11 cellular contexts compared by ENCODE assay signal in genomic region chr5:139700711-139701693, GRCh38. TPM values are rescaled to one million over a fixed set of nuclear protein-coding genes. Genes with fewer than 3 reads are reported as not detected.
DNase-seq lines count a peak whose midpoint lies in the region; ATAC-seq, FAIRE-seq and TF ChIP-seq lines count a peak whose summit lies in the region.
"Had no signal": no experiment of that assay in that cellular context is flagged by ENCODE, and none has a peak within 500 bp of the region (broad histone marks: within the 10 kb centered on the region; RNA-seq: fewer than 3 reads in every experiment).

No MANE protein-coding gene starts in this region.

- peak overlapping the region; percentile 47; the same call in 1 of the 2 replicates for H3K9ac ChIP-seq in iPS-20b (ENCODE audit: low read depth, low read length)
- H3K9ac ChIP-seq: parathyroid adenoma had no signal

- peaks cover 3% of the 10 kb centered on the region; the same call in 1 of the 3 replicates for H3K9me3 Mint-ChIP-seq in GM23338
- no peaks in the 10 kb centered on the region for H3K9me3 Mint-ChIP-seq in endothelial cell (ENCODE audit: unreplicated experiment)
- no peaks in the 10 kb centered on the region for H3K9me3 Mint-ChIP-seq in activated T-helper 2 cell treated with anti-CD3 and anti-CD28 coated beads, Interferon-gamma antibody, Interleukin-2, Interleukin-4, amounts not matched to agents 10 μg/mL and 5 μg/mL and 100 μg/mL, durations not matched to agents 14 hours and 24 hours and 36 hours

- peaks cover 60% of the 10 kb centered on the region for H3K27me3 Mint-ChIP-seq in GM23338 (ENCODE audit: insufficient read depth, low read depth, poor library complexity)
- H3K27me3 Mint-ChIP-seq in endothelial cell (ENCODE audit: unreplicated experiment): peaks cover 8% of the 10 kb centered on the region
- H3K27me3 Mint-ChIP-seq in activated T-helper 2 cell treated with anti-CD3 and anti-CD28 coated beads, Interferon-gamma antibody, Interleukin-2, Interleukin-4, amounts not matched to agents 10 μg/mL and 5 μg/mL and 100 μg/mL, durations not matched to agents 14 hours and 24 hours and 36 hours (ENCODE audit: low read depth): peaks cover 37% of the 10 kb centered on the region

- peaks cover 40% of the 10 kb centered on the region for H3K4me1 ChIP-seq in GM23338 (ENCODE audit: insufficient read depth)
- H3K4me1 ChIP-seq in iPS-20b (ENCODE audit: insufficient read depth, low read length): peaks cover 35% of the 10 kb centered on the region
- H3K4me1 ChIP-seq in small intestine (ENCODE audit: control insufficient read depth in 2 of 2, insufficient read depth in 1 of 2, low read depth in 1 of 2, low read length in 1 of 2): peaks cover 2 to 9% of the 10 kb centered on the region in 2 donors

- FAIRE-seq in small intestine (lab: Jason Lieb, UNC): no peak

- TF ChIP-seq CTCF in GM23338 (conservative IDR thresholded peaks at IDR 0.05; ENCODE audit: low read depth in 2 of 2) (0 out of 4 replicates have a peak, but pooled peaks of 1 of the 2 experiments have one; percentile 2), endothelial cell (IDR thresholded peaks at IDR 0.05; ENCODE audit: unreplicated experiment) (no peak), lower leg skin (IDR thresholded peaks at IDR 0.05) (no peak)

- H3F3A ChIP-seq in GM23338 (replicated peaks; ENCODE audit: low read depth): peaks cover 38% of the 10 kb centered on the region

- no peaks in the 10 kb centered on the region for H3K79me2 ChIP-seq in GM23338 (replicated peaks; ENCODE audit: insufficient read depth)
- H3K79me2 ChIP-seq: parathyroid adenoma had no signal

- H3K4me3 ChIP-seq in GM23338: peak overlapping the region; percentile 31
- H3K4me3 ChIP-seq in iPS-20b (ENCODE audit: low read length): peak overlapping the region; percentile 16; the same call in 1 of the 2 replicates
- no peak overlapping the region for H3K4me3 ChIP-seq in small intestine (ENCODE audit: low read depth in 1 of 2, low read length in 2 of 2)
- H3K4me3 ChIP-seq in lower leg skin (ENCODE audit: low read depth, poor library complexity, severe bottlenecking): no peak overlapping the region

- no peaks in the 10 kb centered on the region for H4K20me1 ChIP-seq in GM23338 (replicated peaks; ENCODE audit: insufficient read depth)

- H3K27ac ChIP-seq in GM23338 (ENCODE audit: low read depth): peak overlapping the region; percentile 73
- H3K27ac ChIP-seq in iPS-20b (ENCODE audit: low read length): peak overlapping the region; percentile 78
- H3K27ac ChIP-seq in small intestine (ENCODE audit: low read depth in 1 of 2, low read length in 1 of 2): no peak overlapping the region
- H3K27ac ChIP-seq: parathyroid adenoma had no signal

- H3K36me3 Mint-ChIP-seq in GM23338 (ENCODE audit: low read depth) (no peaks in the 10 kb centered on the region; the same call in 2 of the 3 replicates), endothelial cell (ENCODE audit: low read depth, unreplicated experiment) (peaks cover 4% of the 10 kb centered on the region)
- no peaks in the 10 kb centered on the region for H3K36me3 Mint-ChIP-seq in activated T-helper 2 cell treated with anti-CD3 and anti-CD28 coated beads, Interferon-gamma antibody, Interleukin-2, Interleukin-4, amounts not matched to agents 10 μg/mL and 5 μg/mL and 100 μg/mL, durations not matched to agents 14 hours and 24 hours and 36 hours (ENCODE audit: low read depth)

- H3K4me3 Mint-ChIP-seq in GM23338: peak overlapping the region; percentile 49
- H3K4me3 Mint-ChIP-seq in endothelial cell (ENCODE audit: unreplicated experiment): no peak overlapping the region
- no peak overlapping the region for H3K4me3 Mint-ChIP-seq in activated T-helper 2 cell treated with anti-CD3 and anti-CD28 coated beads, Interferon-gamma antibody, Interleukin-2, Interleukin-4, amounts not matched to agents 10 μg/mL and 5 μg/mL and 100 μg/mL, durations not matched to agents 14 hours and 24 hours and 36 hours (ENCODE audit: low read depth)

- H3K4me2 ChIP-seq in GM23338: peak overlapping the region; percentile 65

- H3K36me3 ChIP-seq in GM23338 (ENCODE audit: insufficient read depth): no peaks in the 10 kb centered on the region
- no peaks in the 10 kb centered on the region for H3K36me3 ChIP-seq in iPS-20b (ENCODE audit: insufficient read depth, low read depth, low read length)
- H3K36me3 ChIP-seq in small intestine (ENCODE audit: control insufficient read depth in 2 of 2, insufficient read depth in 2 of 2, low read length in 2 of 2): no peaks in the 10 kb centered on the region

- intact Hi-C loops in activated T-helper 2 cell treated with anti-CD3 and anti-CD28 coated beads, Interferon-gamma antibody, Interleukin-2, Interleukin-4, amounts not matched to agents 10 μg/mL and 5 μg/mL and 100 μg/mL, durations not matched to agents 14 hours and 24 hours and 36 hours (cut with micrococcal nuclease): no loop called here
- intact Hi-C loops in lower leg skin (cut with DNase I; ENCODE audit: low total_unique reads): no loop called here

- 8 to 24% (median 16%) methylated on average over 25 of the region's 25 CpGs for WGBS in small intestine, 3 donors
- WGBS in lower leg skin, 2 donors: 48 to 56% methylated on average over 24 to 25 of the region's 25 CpGs

- H3K9me3 ChIP-seq in iPS-20b (ENCODE audit: insufficient read depth, low read depth, low read length): no peaks in the 10 kb centered on the region
- H3K9me3 ChIP-seq in small intestine (ENCODE audit: control insufficient read depth, low read depth): no peaks in the 10 kb centered on the region

- no peak for TF ChIP-seq POLR2A in lower leg skin (IDR thresholded peaks at IDR 0.05)

- DNase-seq in GM23338 (ENCODE audit: low spot score) (peak; percentile 89), small intestine (peak; percentile 64), endothelial cell (ENCODE audit: low spot score) (no peak), lower leg skin (ENCODE audit: low spot score in 2 of 2) (no peak), T1000 (lab: John Stamatoyannopoulos, UW) (no peak)
- no peak for DNase-seq in activated T-helper 2 cell treated with anti-CD3 and anti-CD28 coated beads, Interferon-gamma antibody, Interleukin-2, Interleukin-4, amounts not matched to agents 10 μg/mL and 5 μg/mL and 100 μg/mL, durations not matched to agents 14 hours and 24 hours and 36 hours (ENCODE audit: low spot score)
- DNase-seq: glutamatergic neuron, NCI-H1417 treated with DMSO at 0.1 percent for 48 hours had no signal

- peak; percentile 5 for ATAC-seq in GM23338

- H3K4me1 Mint-ChIP-seq in GM23338 (peaks cover 56% of the 10 kb centered on the region), endothelial cell (ENCODE audit: unreplicated experiment) (peaks cover 29% of the 10 kb centered on the region)
- H3K4me1 Mint-ChIP-seq in activated T-helper 2 cell treated with anti-CD3 and anti-CD28 coated beads, Interferon-gamma antibody, Interleukin-2, Interleukin-4, amounts not matched to agents 10 μg/mL and 5 μg/mL and 100 μg/mL, durations not matched to agents 14 hours and 24 hours and 36 hours (ENCODE audit: low read depth): peaks cover 6% of the 10 kb centered on the region

- H3K27me3 ChIP-seq in GM23338 (ENCODE audit: insufficient read depth) (peaks cover 9% of the 10 kb centered on the region; the same call in 1 of the 2 replicates), iPS-20b (ENCODE audit: insufficient read depth, low read length) (peaks cover 21% of the 10 kb centered on the region), small intestine (ENCODE audit: control insufficient read depth in 2 of 2, insufficient read depth in 2 of 2, low read length in 2 of 2) (no peaks in the 10 kb centered on the region)

- H3K27ac Mint-ChIP-seq in GM23338 (0 out of 2 replicates have a peak overlapping the region, but pooled peaks have one; percentile 78), endothelial cell (ENCODE audit: unreplicated experiment) (no peak overlapping the region)
- H3K27ac Mint-ChIP-seq in activated T-helper 2 cell treated with anti-CD3 and anti-CD28 coated beads, Interferon-gamma antibody, Interleukin-2, Interleukin-4, amounts not matched to agents 10 μg/mL and 5 μg/mL and 100 μg/mL, durations not matched to agents 14 hours and 24 hours and 36 hours: no peak overlapping the region

- peak overlapping the region; percentile 39; the same call in 1 of the 2 replicates for H2AFZ ChIP-seq in GM23338
- H2AFZ ChIP-seq: parathyroid adenoma had no signal

- H3K9me2 ChIP-seq in GM23338 (ENCODE audit: insufficient read depth): peaks cover 9% of the 10 kb centered on the region; the same call in 1 of the 2 replicates

TF ChIP-seq in GM23338, 12 proteins besides CTCF, POLR2A, EP300 and RAD21:
- TF ChIP-seq POLR2AphosphoS5 (IDR thresholded peaks at IDR 0.05; ENCODE audit: low read depth) (peak; percentile 52), JUNB (IDR thresholded peaks at IDR 0.05; ENCODE audit: unreplicated experiment) (no peak)
TF ChIP-seq in GM23338: peak in this region for 1.

TF ChIP-seq in PFSK-1, 5 proteins besides CTCF, POLR2A, EP300 and RAD21 (continues in another document):
- TF ChIP-seq TAF1 (IDR thresholded peaks at IDR 0.05; ENCODE audit: borderline replicate concordance, insufficient read depth, low read length): peak; percentile 38; the same call in 1 of the 2 replicates

RNA-seq across cellular contexts. Expression of gene CXXC5, which starts 52.9 kb away (rescaled TPM):
- total RNA-seq in GM23338 (2014; rRNA removed; shearing (Covaris generic)): 97.9 and 111 TPM in 2 replicates
- polyA plus RNA-seq in GM23338 (2016; fragmentation: Nextera tagmentation; extraction: Ambion mirVana) (63.3 and 65.0 TPM in 2 replicates), small intestine (10 to 100 TPM in 2 of 3 donors, 1 to 10 TPM in 1; 3.8 to 21.9 (median 14.6) TPM)
- 145 TPM for polyA plus RNA-seq in PFSK-1 (2012; ENCODE audit: insufficient read length, low read depth)
- total RNA-seq in endothelial cell (ENCODE audit: unreplicated experiment) (37.3 TPM), lower leg skin (10 to 100 TPM; 36.4 to 69.3 (median 45.2) TPM)
- 1.3 and 2.9 TPM in 2 replicates for total RNA-seq in activated T-helper 2 cell treated with anti-CD3 and anti-CD28 coated beads, Interferon-gamma antibody, Interleukin-2, Interleukin-4, amounts not matched to agents 10 μg/mL and 5 μg/mL and 100 μg/mL, durations not matched to agents 14 hours and 24 hours and 36 hours

Comparison
In these comparisons a context has a peak if more than half of its experiments do, and no peak if none do; other contexts are left out.
1. DNase-seq: peak in GM23338 (single experiment) and small intestine (single experiment); none in endothelial cell (single experiment), activated T-helper 2 cell treated with anti-CD3 and anti-CD28 coated beads, Interferon-gamma antibody, Interleukin-2, Interleukin-4, amounts not matched to agents 10 μg/mL and 5 μg/mL and 100 μg/mL, durations not matched to agents 14 hours and 24 hours and 36 hours (single experiment), lower leg skin (0 of 2) and T1000 (single experiment).
2. H3K27ac ChIP-seq: peak in GM23338 (single experiment) and iPS-20b (single experiment); none in small intestine (0 of 2).
3. H3K4me3 ChIP-seq: peak in GM23338 (single experiment) and iPS-20b (single experiment); none in small intestine (0 of 2) and lower leg skin (single experiment).